ENCODE assay signal across 2 cellular contexts in genomic region chr12:117417004-117417403, GRCh38.
TF ChIP-seq lines count a peak whose summit lies in the region.

No MANE protein-coding gene starts in this region.

TF ChIP-seq in liver, 16 proteins besides CTCF, POLR2A, EP300 and RAD21:
- TF ChIP-seq HNF4G (IDR thresholded peaks at IDR 0.05) (peak; percentile 91), SP1 (IDR thresholded peaks at IDR 0.05) (peak; percentile 96), ATF3 (IDR thresholded peaks at IDR 0.05) (no peak), EGR1 (IDR thresholded peaks at IDR 0.05; ENCODE audit: low read depth in 2 of 2) (no peak), HNF4A (conservative IDR thresholded peaks at IDR 0.05) (peak; percentile 98), YY1 (IDR thresholded peaks at IDR 0.05) (peak; percentile 62), TAF1 (conservative IDR thresholded peaks at IDR 0.05) (no peak), MAX (IDR thresholded peaks at IDR 0.05) (peak; percentile 76), FOXA2 (IDR thresholded peaks at IDR 0.05) (peak; percentile 53), RXRA (IDR thresholded peaks at IDR 0.05) (peak; percentile 88 to 94), JUND (IDR thresholded peaks at IDR 0.05) (peak in 1 of 2 donors; percentile 64), ZBTB33 (IDR thresholded peaks at IDR 0.05) (peak; percentile 59), GABPA (IDR thresholded peaks at IDR 0.05 in 1 of 2, conservative IDR thresholded peaks at IDR 0.05 in 1 of 2) (no peak), NR2F2 (IDR thresholded peaks at IDR 0.05) (peak; percentile 41), FOXA1 (IDR thresholded peaks at IDR 0.05) (no peak)
- TF ChIP-seq, protein P1, sequence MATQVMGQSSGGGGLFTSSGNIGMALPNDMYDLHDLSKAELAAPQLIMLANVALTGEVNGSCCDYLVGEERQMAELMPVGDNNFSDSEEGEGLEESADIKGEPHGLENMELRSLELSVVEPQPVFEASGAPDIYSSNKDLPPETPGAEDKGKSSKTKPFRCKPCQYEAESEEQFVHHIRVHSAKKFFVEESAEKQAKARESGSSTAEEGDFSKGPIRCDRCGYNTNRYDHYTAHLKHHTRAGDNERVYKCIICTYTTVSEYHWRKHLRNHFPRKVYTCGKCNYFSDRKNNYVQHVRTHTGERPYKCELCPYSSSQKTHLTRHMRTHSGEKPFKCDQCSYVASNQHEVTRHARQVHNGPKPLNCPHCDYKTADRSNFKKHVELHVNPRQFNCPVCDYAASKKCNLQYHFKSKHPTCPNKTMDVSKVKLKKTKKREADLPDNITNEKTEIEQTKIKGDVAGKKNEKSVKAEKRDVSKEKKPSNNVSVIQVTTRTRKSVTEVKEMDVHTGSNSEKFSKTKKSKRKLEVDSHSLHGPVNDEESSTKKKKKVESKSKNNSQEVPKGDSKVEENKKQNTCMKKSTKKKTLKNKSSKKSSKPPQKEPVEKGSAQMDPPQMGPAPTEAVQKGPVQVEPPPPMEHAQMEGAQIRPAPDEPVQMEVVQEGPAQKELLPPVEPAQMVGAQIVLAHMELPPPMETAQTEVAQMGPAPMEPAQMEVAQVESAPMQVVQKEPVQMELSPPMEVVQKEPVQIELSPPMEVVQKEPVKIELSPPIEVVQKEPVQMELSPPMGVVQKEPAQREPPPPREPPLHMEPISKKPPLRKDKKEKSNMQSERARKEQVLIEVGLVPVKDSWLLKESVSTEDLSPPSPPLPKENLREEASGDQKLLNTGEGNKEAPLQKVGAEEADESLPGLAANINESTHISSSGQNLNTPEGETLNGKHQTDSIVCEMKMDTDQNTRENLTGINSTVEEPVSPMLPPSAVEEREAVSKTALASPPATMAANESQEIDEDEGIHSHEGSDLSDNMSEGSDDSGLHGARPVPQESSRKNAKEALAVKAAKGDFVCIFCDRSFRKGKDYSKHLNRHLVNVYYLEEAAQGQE (IDR thresholded peaks at IDR 0.05), result peak; percentile 32
TF ChIP-seq in liver: peak in this region for 11.

TF ChIP-seq in HepG2, 621 proteins besides CTCF, POLR2A, EP300 and RAD21:
- no peak for TF ChIP-seq ZNF607 (CRISPR knock-in tag; IDR thresholded peaks at IDR 0.05; ENCODE audit: borderline replicate concordance)
- TF ChIP-seq DNMT3B (CRISPR knock-in tag; conservative IDR thresholded peaks at IDR 0.05), result no peak
- no peak for TF ChIP-seq MXD1 (CRISPR knock-in tag; IDR thresholded peaks at IDR 0.05)
- TF ChIP-seq, protein P2, sequence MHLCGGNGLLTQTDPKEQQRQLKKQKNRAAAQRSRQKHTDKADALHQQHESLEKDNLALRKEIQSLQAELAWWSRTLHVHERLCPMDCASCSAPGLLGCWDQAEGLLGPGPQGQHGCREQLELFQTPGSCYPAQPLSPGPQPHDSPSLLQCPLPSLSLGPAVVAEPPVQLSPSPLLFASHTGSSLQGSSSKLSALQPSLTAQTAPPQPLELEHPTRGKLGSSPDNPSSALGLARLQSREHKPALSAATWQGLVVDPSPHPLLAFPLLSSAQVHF (CRISPR knock-in tag; IDR thresholded peaks at IDR 0.05), result no peak
